1 cellular context compared by ENCODE assay signal in genomic region chr16:55043499-55043898, GRCh38.
TF ChIP-seq lines count a peak whose summit lies in the region.

No MANE protein-coding gene starts in this region.

TF ChIP-seq in H1, 55 proteins besides CTCF, POLR2A, EP300 and RAD21:
- TF ChIP-seq SP2 (IDR thresholded peaks at IDR 0.05; ENCODE audit: low read length) (no peak), JUN (IDR thresholded peaks at IDR 0.05; ENCODE audit: low read depth, low read length) (no peak), PHF8 (conservative IDR thresholded peaks at IDR 0.05; ENCODE audit: low read depth, low read length) (no peak), SIN3A (conservative IDR thresholded peaks at IDR 0.05 in 1 of 2, IDR thresholded peaks at IDR 0.05 in 1 of 2; ENCODE audit: low read depth in 1 of 2, low read length in 2 of 2) (no peak), POLR2AphosphoS5 (IDR thresholded peaks at IDR 0.05; ENCODE audit: low read depth, low read length) (no peak), JUND (IDR thresholded peaks at IDR 0.05; ENCODE audit: low read length) (no peak), TAF1 (IDR thresholded peaks at IDR 0.05; ENCODE audit: low read depth, low read length) (no peak), EGR1 (IDR thresholded peaks at IDR 0.05; ENCODE audit: borderline replicate concordance, low read depth, low read length) (no peak), POU5F1 (IDR thresholded peaks at IDR 0.05; ENCODE audit: low read depth, low read length) (no peak)
- TF ChIP-seq, protein P1, sequence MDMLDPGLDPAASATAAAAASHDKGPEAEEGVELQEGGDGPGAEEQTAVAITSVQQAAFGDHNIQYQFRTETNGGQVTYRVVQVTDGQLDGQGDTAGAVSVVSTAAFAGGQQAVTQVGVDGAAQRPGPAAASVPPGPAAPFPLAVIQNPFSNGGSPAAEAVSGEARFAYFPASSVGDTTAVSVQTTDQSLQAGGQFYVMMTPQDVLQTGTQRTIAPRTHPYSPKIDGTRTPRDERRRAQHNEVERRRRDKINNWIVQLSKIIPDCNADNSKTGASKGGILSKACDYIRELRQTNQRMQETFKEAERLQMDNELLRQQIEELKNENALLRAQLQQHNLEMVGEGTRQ (IDR thresholded peaks at IDR 0.05; ENCODE audit: low read length), result no peak
- TF ChIP-seq, protein P2, sequence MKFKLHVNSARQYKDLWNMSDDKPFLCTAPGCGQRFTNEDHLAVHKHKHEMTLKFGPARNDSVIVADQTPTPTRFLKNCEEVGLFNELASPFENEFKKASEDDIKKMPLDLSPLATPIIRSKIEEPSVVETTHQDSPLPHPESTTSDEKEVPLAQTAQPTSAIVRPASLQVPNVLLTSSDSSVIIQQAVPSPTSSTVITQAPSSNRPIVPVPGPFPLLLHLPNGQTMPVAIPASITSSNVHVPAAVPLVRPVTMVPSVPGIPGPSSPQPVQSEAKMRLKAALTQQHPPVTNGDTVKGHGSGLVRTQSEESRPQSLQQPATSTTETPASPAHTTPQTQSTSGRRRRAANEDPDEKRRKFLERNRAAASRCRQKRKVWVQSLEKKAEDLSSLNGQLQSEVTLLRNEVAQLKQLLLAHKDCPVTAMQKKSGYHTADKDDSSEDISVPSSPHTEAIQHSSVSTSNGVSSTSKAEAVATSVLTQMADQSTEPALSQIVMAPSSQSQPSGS (IDR thresholded peaks at IDR 0.05; ENCODE audit: low read length), result no peak
